Comparison of ENCODE assay signal across 22 cellular contexts in the genomic region with DNA sequence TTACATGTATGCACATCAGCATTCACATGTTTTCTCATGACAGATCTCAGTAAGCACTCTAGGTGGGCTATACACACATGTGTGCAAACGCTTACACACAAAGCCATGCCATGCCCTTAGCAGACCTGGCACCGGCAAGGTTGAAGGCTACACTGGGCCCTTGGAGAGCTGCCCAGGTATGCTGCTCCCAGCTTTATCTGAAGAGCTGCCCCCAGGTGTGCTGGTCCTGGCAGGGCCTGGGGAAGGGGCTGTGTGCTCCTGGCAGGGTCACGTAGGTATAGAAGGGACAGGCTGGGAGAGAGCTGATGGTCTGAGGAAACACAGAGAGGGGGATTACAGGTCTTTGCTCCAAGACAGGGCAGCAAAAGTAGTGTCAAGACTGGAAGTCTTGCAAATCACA.
"Had no signal": no experiment of that assay in that cellular context is flagged by ENCODE, and none has a peak within 500 bp of the region (broad histone marks: within the 10 kb centered on the region; RNA-seq: fewer than 3 reads in every experiment).

No MANE protein-coding gene starts in this region.

- H3K27ac ChIP-seq: adrenal gland, ascending aorta, spleen, thoracic aorta had no signal

- H3K4me3 Mint-ChIP-seq: activated CD8-positive, alpha-beta T cell treated with anti-CD3 and anti-CD28 coated beads, Interleukin-2, amount 10 ng/mL, durations not matched to agents 7 days and 5 days; activated naive CD8-positive, alpha-beta T cell; memory B cell; T-helper 2 cell treated with Interferon-gamma antibody and Interleukin-4, amounts not matched to agents 5 μg/mL and 100 μg/mL, for 36 hours had no signal

- H3K27me3 Mint-ChIP-seq: activated naive CD8-positive, alpha-beta T cell; progenitor cell of endocrine pancreas had no signal

- H3K4me3 ChIP-seq: adrenal gland, ascending aorta, spleen, thoracic aorta had no signal

- H3K9me3 ChIP-seq: adrenal gland, ascending aorta, spleen, thoracic aorta had no signal

- H3K36me3 Mint-ChIP-seq: activated naive CD8-positive, alpha-beta T cell; memory B cell had no signal

- H3K4me1 ChIP-seq: adrenal gland, ascending aorta, spleen had no signal

- DNase-seq: activated CD4-positive, alpha-beta T cell treated with anti-CD3 and anti-CD28 coated beads for 1 hour; activated CD4-positive, alpha-beta T cell treated with anti-CD3 and anti-CD28 coated beads, Interleukin-2, amount 50 U/mL, for 1 hour; activated CD8-positive, alpha-beta T cell treated with anti-CD3 and anti-CD28 coated beads, Interleukin-2, amount 10 ng/mL, durations not matched to agents 7 days and 5 days; activated naive CD4-positive, alpha-beta T cell; adrenal gland; central memory CD4-positive, alpha-beta T cell; effector memory CD4-positive, alpha-beta T cell; foreskin melanocyte; glutamatergic neuron; hippocampal formation; left ventricle myocardium superior; occipital lobe; retina; spleen; stimulated activated CD4-positive, alpha-beta T cell treated with anti-CD3 and anti-CD28 coated beads, Interleukin-4, amount 100 ng/mL, for 1 hour; stimulated activated naive CD4-positive, alpha-beta T cell treated with Interleukin-2 at 50 U/mL for 16 hours had no signal

- H3K36me3 ChIP-seq: adrenal gland, ascending aorta, spleen, thoracic aorta had no signal

- H3K9me3 Mint-ChIP-seq: memory B cell; T-helper 2 cell treated with Interferon-gamma antibody and Interleukin-4, amounts not matched to agents 5 μg/mL and 100 μg/mL, for 36 hours had no signal

- H3K27ac Mint-ChIP-seq: activated CD8-positive, alpha-beta T cell treated with anti-CD3 and anti-CD28 coated beads, Interleukin-2, amount 10 ng/mL, durations not matched to agents 7 days and 5 days; activated naive CD8-positive, alpha-beta T cell; memory B cell; progenitor cell of endocrine pancreas; T-helper 2 cell treated with Interferon-gamma antibody and Interleukin-4, amounts not matched to agents 5 μg/mL and 100 μg/mL, for 36 hours had no signal

- H3K27me3 ChIP-seq: adrenal gland, ascending aorta, spleen had no signal

- H3K4me1 Mint-ChIP-seq: memory B cell had no signal
